In genomic region chr18:21933931-21934765, GRCh38 we compare ENCODE assay signal across 20 cellular contexts.
"Had no signal": no experiment of that assay in that cellular context is flagged by ENCODE, and none has a peak within 500 bp of the region (broad histone marks: within the 10 kb centered on the region; RNA-seq: fewer than 3 reads in every experiment).

No MANE protein-coding gene starts in this region.

- ATAC-seq: body of pancreas; esophagus mucosa; left lobe of liver; mucosa of descending colon; psoas muscle; stimulated activated naive B cell treated with anti-CD40 and anti-IgM and Interleukin-4, amounts not matched to agents 10 μg/mL and 1 μg/mL and 100 μg/mL, for 72 hours had no signal

- H3K4me1 ChIP-seq: body of pancreas, psoas muscle had no signal

- H3K27me3 ChIP-seq: body of pancreas, sigmoid colon had no signal

- H3K36me3 ChIP-seq: sigmoid colon had no signal

- H3K36me3 Mint-ChIP-seq: activated naive CD4-positive, alpha-beta T cell treated with anti-CD3 and anti-CD28 coated beads, Interleukin-2, amount 50 U/mL, for 24 hours; natural killer cell treated with Interleukin-12 subunit alpha and Interleukin-12 subunit beta and Interleukin-15 and Interleukin-18, amount 100 ng/mL, for 72 hours; stimulated activated naive B cell treated with anti-CD40 and anti-IgM and Interleukin-4, amounts not matched to agents 10 μg/mL and 1 μg/mL and 100 μg/mL, for 72 hours; type B pancreatic cell had no signal

- H3K27me3 Mint-ChIP-seq: dendritic cell treated with granulocyte-macrophage colony-stimulating factor and Interleukin-4, amounts not matched to agents 40 ng/mL and 50 ng/mL, for 4 days had no signal

- H3K9me3 Mint-ChIP-seq: activated naive CD4-positive, alpha-beta T cell treated with anti-CD3 and anti-CD28 coated beads, Interleukin-2, amount 50 U/mL, for 24 hours; dendritic cell treated with granulocyte-macrophage colony-stimulating factor and Interleukin-4, amounts not matched to agents 40 ng/mL and 50 ng/mL, for 4 days; natural killer cell treated with Interleukin-12 subunit alpha and Interleukin-12 subunit beta and Interleukin-15 and Interleukin-18, amount 100 ng/mL, for 72 hours; stimulated activated naive B cell treated with anti-CD40 and anti-IgM and Interleukin-4, amounts not matched to agents 10 μg/mL and 1 μg/mL and 100 μg/mL, for 72 hours; type B pancreatic cell had no signal

- H3K4me3 ChIP-seq: body of pancreas, mucosa of descending colon, psoas muscle, sigmoid colon had no signal

- H3K27ac Mint-ChIP-seq: activated naive CD4-positive, alpha-beta T cell treated with anti-CD3 and anti-CD28 coated beads, Interleukin-2, amount 50 U/mL, for 24 hours; dendritic cell treated with granulocyte-macrophage colony-stimulating factor and Interleukin-4, amounts not matched to agents 40 ng/mL and 50 ng/mL, for 4 days; natural killer cell treated with Interleukin-12 subunit alpha and Interleukin-12 subunit beta and Interleukin-15 and Interleukin-18, amount 100 ng/mL, for 72 hours; stimulated activated naive B cell treated with anti-CD40 and anti-IgM and Interleukin-4, amounts not matched to agents 10 μg/mL and 1 μg/mL and 100 μg/mL, for 72 hours; type B pancreatic cell had no signal

- H3K9me3 ChIP-seq: body of pancreas, mucosa of descending colon, psoas muscle, sigmoid colon had no signal

- H3K4me1 Mint-ChIP-seq: activated naive CD4-positive, alpha-beta T cell treated with anti-CD3 and anti-CD28 coated beads, Interleukin-2, amount 50 U/mL, for 24 hours; stimulated activated naive B cell treated with anti-CD40 and anti-IgM and Interleukin-4, amounts not matched to agents 10 μg/mL and 1 μg/mL and 100 μg/mL, for 72 hours had no signal

- DNase-seq: activated CD4-positive, alpha-beta T cell treated with anti-CD3 and anti-CD28 coated beads, Interleukin-2, amount 50 U/mL, for 1 hour; activated CD4-positive, CD25-positive, alpha-beta regulatory T cell; activated T-cell treated with anti-CD3 and anti-CD28 coated beads, Interleukin-2, amount 50 U/mL, for 1 hour; body of pancreas; central memory CD4-positive, alpha-beta T cell; hypothalamus; mammary epithelial cell; mucosa of descending colon; occipital lobe; psoas muscle; sigmoid colon; stimulated activated CD4-positive, alpha-beta T cell treated with anti-CD3 and anti-CD28 coated beads, Interleukin-2, amount 100 ng/mL, for 24 hours; stimulated activated naive B cell treated with anti-CD40 and anti-IgM and Interleukin-4, amounts not matched to agents 10 μg/mL and 1 μg/mL and 100 μg/mL, for 72 hours; substantia nigra had no signal

- H3K4me3 Mint-ChIP-seq: activated naive CD4-positive, alpha-beta T cell treated with anti-CD3 and anti-CD28 coated beads, Interleukin-2, amount 50 U/mL, for 24 hours; dendritic cell treated with granulocyte-macrophage colony-stimulating factor and Interleukin-4, amounts not matched to agents 40 ng/mL and 50 ng/mL, for 4 days; natural killer cell treated with Interleukin-12 subunit alpha and Interleukin-12 subunit beta and Interleukin-15 and Interleukin-18, amount 100 ng/mL, for 72 hours; stimulated activated naive B cell treated with anti-CD40 and anti-IgM and Interleukin-4, amounts not matched to agents 10 μg/mL and 1 μg/mL and 100 μg/mL, for 72 hours; type B pancreatic cell had no signal

- H3K27ac ChIP-seq: body of pancreas, psoas muscle, sigmoid colon had no signal
